Comparison of ENCODE assay signal across 1 cellular context in the genomic region with DNA sequence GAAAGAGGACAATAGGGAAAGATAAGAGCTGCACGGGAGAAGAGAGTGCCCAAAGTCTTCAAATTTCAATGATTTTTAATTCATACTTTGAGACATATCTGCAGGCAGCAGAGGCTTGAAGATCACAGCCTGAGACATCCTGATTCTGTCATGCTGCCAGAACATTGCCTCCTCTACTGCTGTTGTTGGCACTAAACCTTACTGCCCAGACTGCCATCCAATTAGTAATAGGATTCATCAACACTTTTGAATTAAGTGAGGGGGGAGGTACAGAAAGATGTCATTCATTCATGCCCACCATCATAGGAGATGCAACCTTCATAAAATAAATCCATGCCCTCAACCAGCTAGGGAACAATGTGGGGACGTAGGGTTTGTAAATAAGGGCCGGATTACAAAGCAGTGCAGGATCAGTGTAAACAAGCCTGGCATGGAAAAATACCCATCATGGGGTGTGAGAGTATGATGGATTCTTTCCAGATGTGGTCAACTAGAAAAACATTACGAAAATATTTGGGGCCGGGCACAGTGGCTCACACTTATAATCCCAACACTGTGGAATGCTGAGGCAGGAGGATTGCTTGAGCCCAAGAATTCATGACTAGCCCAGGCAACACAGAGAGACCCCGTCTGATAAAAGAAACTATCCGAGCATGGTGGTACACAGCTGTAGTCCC.
TF ChIP-seq lines count a peak whose summit lies in the region.

No MANE protein-coding gene starts in this region.

TF ChIP-seq in liver, 16 proteins besides CTCF, POLR2A, EP300 and RAD21 (continued from another document):
- TF ChIP-seq, protein P1, sequence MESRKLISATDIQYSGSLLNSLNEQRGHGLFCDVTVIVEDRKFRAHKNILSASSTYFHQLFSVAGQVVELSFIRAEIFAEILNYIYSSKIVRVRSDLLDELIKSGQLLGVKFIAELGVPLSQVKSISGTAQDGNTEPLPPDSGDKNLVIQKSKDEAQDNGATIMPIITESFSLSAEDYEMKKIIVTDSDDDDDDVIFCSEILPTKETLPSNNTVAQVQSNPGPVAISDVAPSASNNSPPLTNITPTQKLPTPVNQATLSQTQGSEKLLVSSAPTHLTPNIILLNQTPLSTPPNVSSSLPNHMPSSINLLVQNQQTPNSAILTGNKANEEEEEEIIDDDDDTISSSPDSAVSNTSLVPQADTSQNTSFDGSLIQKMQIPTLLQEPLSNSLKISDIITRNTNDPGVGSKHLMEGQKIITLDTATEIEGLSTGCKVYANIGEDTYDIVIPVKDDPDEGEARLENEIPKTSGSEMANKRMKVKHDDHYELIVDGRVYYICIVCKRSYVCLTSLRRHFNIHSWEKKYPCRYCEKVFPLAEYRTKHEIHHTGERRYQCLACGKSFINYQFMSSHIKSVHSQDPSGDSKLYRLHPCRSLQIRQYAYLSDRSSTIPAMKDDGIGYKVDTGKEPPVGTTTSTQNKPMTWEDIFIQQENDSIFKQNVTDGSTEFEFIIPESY (IDR thresholded peaks at IDR 0.05): no peak
- TF ChIP-seq FOXA1 (IDR thresholded peaks at IDR 0.05) (peak; percentile 77), YY1 (IDR thresholded peaks at IDR 0.05) (peak; percentile 21)
- TF ChIP-seq, protein P2, sequence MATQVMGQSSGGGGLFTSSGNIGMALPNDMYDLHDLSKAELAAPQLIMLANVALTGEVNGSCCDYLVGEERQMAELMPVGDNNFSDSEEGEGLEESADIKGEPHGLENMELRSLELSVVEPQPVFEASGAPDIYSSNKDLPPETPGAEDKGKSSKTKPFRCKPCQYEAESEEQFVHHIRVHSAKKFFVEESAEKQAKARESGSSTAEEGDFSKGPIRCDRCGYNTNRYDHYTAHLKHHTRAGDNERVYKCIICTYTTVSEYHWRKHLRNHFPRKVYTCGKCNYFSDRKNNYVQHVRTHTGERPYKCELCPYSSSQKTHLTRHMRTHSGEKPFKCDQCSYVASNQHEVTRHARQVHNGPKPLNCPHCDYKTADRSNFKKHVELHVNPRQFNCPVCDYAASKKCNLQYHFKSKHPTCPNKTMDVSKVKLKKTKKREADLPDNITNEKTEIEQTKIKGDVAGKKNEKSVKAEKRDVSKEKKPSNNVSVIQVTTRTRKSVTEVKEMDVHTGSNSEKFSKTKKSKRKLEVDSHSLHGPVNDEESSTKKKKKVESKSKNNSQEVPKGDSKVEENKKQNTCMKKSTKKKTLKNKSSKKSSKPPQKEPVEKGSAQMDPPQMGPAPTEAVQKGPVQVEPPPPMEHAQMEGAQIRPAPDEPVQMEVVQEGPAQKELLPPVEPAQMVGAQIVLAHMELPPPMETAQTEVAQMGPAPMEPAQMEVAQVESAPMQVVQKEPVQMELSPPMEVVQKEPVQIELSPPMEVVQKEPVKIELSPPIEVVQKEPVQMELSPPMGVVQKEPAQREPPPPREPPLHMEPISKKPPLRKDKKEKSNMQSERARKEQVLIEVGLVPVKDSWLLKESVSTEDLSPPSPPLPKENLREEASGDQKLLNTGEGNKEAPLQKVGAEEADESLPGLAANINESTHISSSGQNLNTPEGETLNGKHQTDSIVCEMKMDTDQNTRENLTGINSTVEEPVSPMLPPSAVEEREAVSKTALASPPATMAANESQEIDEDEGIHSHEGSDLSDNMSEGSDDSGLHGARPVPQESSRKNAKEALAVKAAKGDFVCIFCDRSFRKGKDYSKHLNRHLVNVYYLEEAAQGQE (IDR thresholded peaks at IDR 0.05): no peak
